ENCODE assay signal across 8 cellular contexts in the genomic region with DNA sequence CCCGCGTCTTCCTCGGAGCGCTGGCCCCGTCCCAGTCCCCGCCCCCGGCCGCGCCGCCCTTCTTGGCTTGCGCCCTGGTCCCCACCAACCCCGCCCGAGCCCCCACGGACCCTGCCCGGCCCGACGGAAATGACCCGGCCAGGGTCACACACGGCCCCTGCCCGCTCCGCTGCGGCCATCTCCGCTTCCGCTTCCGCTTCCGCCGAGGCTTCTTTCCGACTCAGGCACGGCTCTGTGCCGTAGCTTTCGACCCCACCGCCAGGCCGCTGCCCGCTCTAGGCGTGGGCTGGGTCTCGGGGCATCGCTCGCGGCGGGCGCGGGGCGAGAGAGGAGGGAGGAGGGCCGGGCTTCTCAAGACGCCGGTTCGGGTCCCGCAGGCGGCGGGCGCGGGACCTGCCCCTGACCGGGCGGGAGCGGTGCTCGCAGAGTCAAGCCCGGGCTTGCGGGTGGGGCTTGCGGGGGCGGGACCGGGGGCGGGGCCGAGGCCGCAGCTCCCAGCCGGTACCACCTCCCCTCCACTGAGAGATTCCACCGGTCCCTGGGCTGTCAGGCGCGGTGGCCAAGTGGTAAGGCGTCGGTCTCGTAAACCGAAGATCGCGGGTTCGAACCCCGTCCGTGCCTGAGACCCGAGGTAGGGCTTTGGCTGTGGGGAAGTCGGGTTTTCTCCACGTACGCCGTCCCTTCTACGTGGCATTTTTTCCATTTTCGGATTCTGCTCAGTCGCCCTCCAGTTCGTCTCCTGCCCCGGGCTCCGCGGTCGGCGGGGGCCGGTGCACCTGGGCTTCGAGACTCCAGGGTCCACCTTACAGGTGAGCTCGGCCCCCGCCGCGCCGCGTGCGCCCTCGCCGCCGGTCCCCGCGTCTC.
DNase-seq lines count a peak whose midpoint lies in the region; ATAC-seq and TF ChIP-seq lines count a peak whose summit lies in the region.

No MANE protein-coding gene starts in this region.

- 1% methylated on average over 81 of the region's 105 CpGs; no CpG with 5 or more reads in 1 of the 2 donors for WGBS in transverse colon (ENCODE audit: low coverage in 1 of 2), 2 donors

- no peak for TF ChIP-seq EP300 in transverse colon (IDR thresholded peaks at IDR 0.05; ENCODE audit: low read depth)

- TF ChIP-seq POLR2A in GM10847 (IDR thresholded peaks at IDR 0.05; ENCODE audit: extremely low read depth, insufficient read length) = peak; percentile 59
- peak; percentile 74 for TF ChIP-seq POLR2A in transverse colon (IDR thresholded peaks at IDR 0.05)

- H3K9me3 ChIP-seq in adipocyte (ENCODE audit: control insufficient read depth, low read length) = no peaks in the 10 kb centered on the region
- no peaks in the 10 kb centered on the region for H3K9me3 ChIP-seq in transverse colon

- in situ Hi-C loops in transverse colon (cut with MboI; ENCODE audit: low pct_ligation_motif_present in 1 of 4, low pct_unique_long_range_greater_than_20kb in 1 of 4, low sequenced_read_pairs in 3 of 4) = loop anchor here in 1 of 4 donors (10.0 kb wide), 2 partner anchors 55 to 295 kb away; no protein-coding TSS in a partner anchor

- H3K27me3 ChIP-seq in adipocyte (replicated peaks; ENCODE audit: control insufficient read depth, insufficient read depth, low read length) = no peaks in the 10 kb centered on the region
- H3K27me3 ChIP-seq in transverse colon = no peaks in the 10 kb centered on the region

- intact Hi-C loops in cardiac septum (cut with DNase I) (loop anchor here (2.0 kb wide), 2 partner anchors 31 to 293 kb away; no protein-coding TSS in a partner anchor), transverse colon (cut with DNase I; ENCODE audit: low total_unique reads) (loop anchor here (2.0 to 10.0 kb wide), 2 partner anchors 145 to 293 kb away; no protein-coding TSS in a partner anchor)

- H3K36me3 ChIP-seq in adipocyte (ENCODE audit: control insufficient read depth, insufficient read depth, low read length, severe bottlenecking) (no peaks in the 10 kb centered on the region), transverse colon (no peaks in the 10 kb centered on the region)

- DNase-seq in NCI-H1105 treated with DMSO at 0.1 percent for 48 hours (lab: John Stamatoyannopoulos, UW) (peak; percentile 81), SW 1271 (lab: John Stamatoyannopoulos, UW) (peak; percentile 63 to 86), adipocyte (ENCODE audit: low read depth) (peak; percentile 94), cardiac septum (ENCODE audit: low spot score) (peak; percentile 95), pons (ENCODE audit: low spot score) (peak; percentile 88), transverse colon (peak; percentile 95)

- peak overlapping the region; percentile 93 for H3K9ac ChIP-seq in adipocyte (ENCODE audit: low read length)

- H3K27ac ChIP-seq in transverse colon = peak overlapping the region; percentile 85 to 94 (median 92)

- H3K4me1 ChIP-seq in adipocyte (ENCODE audit: control insufficient read depth, insufficient read depth, low read length) (peaks cover 7% of the 10 kb centered on the region), transverse colon (peaks cover 0 to 13% (median 4%) of the 10 kb centered on the region in 4 donors)

- ATAC-seq in HG02610 (IDR thresholded peaks at IDR 0.05; ENCODE audit: unreplicated experiment) = peak; percentile 63

- H3K4me3 ChIP-seq in adipocyte (ENCODE audit: low read length) (peak overlapping the region; percentile 95), transverse colon (peak overlapping the region; percentile 72 to 89 (median 86))

- peak in 1 of 5 experiments; percentile 30 for TF ChIP-seq CTCF in transverse colon (IDR thresholded peaks at IDR 0.05)

Comparison
In these comparisons a context has a peak if more than half of its experiments do, and no peak if none do; other contexts are left out.
1. Peak in every context shown above with its lines: DNase-seq, ATAC-seq, H3K4me3 ChIP-seq and H3K27ac ChIP-seq.